In genomic region chr21:42652527-42653491, GRCh38 we compare ENCODE assay signal across 9 cellular contexts. TPM values are rescaled to one million over a fixed set of nuclear protein-coding genes. Genes with fewer than 3 reads are reported as not detected.
DNase-seq lines count a peak whose midpoint lies in the region; ATAC-seq, FAIRE-seq and TF ChIP-seq lines count a peak whose summit lies in the region.
"Had no signal": no experiment of that assay in that cellular context is flagged by ENCODE, and none has a peak within 500 bp of the region (broad histone marks: within the 10 kb centered on the region; RNA-seq: fewer than 3 reads in every experiment).

No MANE protein-coding gene starts in this region.

- peaks cover 25% of the 10 kb centered on the region for H3K4me1 ChIP-seq in lower lobe of right lung

- intact Hi-C loops in lower lobe of right lung (cut with DNase I): no loop called here

- no peaks in the 10 kb centered on the region for H3K9me3 ChIP-seq in lower lobe of right lung

- no peak for FAIRE-seq in RCC 7860 (lab: Jason Lieb, UNC)
- FAIRE-seq: A204.1 had no signal

- H3K4me3 ChIP-seq in lower lobe of right lung: peak overlapping the region; percentile 50

- DNase-seq in DMS 273 (lab: John Stamatoyannopoulos, UW; ENCODE audit: unreplicated experiment) (peak; percentile 58), DMS 273 treated with DMSO at 0.1 percent for 48 hours (lab: John Stamatoyannopoulos, UW) (no peak), NCI-H82 treated with DMSO at 0.1 percent for 48 hours (lab: John Stamatoyannopoulos, UW; ENCODE audit: unreplicated experiment) (peak; percentile 23), dermis microvascular lymphatic vessel endothelial cell (ENCODE audit: low read depth in 2 of 2) (peak; percentile 69 to 78), lower lobe of right lung (peak; percentile 84), RCC 7860 (ENCODE audit: low spot score) (no peak)

- peak; percentile 64 for TF ChIP-seq CTCF in lower lobe of right lung (IDR thresholded peaks at IDR 0.05)

- H3K27me3 ChIP-seq in lower lobe of right lung (ENCODE audit: low read depth): peaks cover 13% of the 10 kb centered on the region

- H3K27ac ChIP-seq in lower lobe of right lung: peak overlapping the region; percentile 64
- peak overlapping the region; percentile 61 for H3K27ac ChIP-seq in temporal lobe (ENCODE audit: low read depth, low read length)

- ATAC-seq in lower lobe of right lung: peak; percentile 88 to 92
- no peak for ATAC-seq in HG02840 (IDR thresholded peaks at IDR 0.05; ENCODE audit: low FRiP score, unreplicated experiment)

- H3K36me3 ChIP-seq in lower lobe of right lung: no peaks in the 10 kb centered on the region

RNA-seq across cellular contexts. Expression of gene PDE9A, which starts 0.6 kb away (rescaled TPM):
- total RNA-seq in dermis microvascular lymphatic vessel endothelial cell: 1.4 and 4.7 TPM in 2 replicates
- total RNA-seq in lower lobe of right lung: 12.8 TPM
- 14.5 TPM for total RNA-seq in temporal lobe

Comparison
In these comparisons a context has a peak if more than half of its experiments do, and no peak if none do; other contexts are left out.
1. DNase-seq: peak in DMS 273 (single experiment), NCI-H82 treated with DMSO at 0.1 percent for 48 hours (single experiment), dermis microvascular lymphatic vessel endothelial cell (2 of 2) and lower lobe of right lung (single experiment); none in DMS 273 treated with DMSO at 0.1 percent for 48 hours (single experiment) and RCC 7860 (single experiment).